19 cellular contexts compared by ENCODE assay signal in the genomic region with DNA sequence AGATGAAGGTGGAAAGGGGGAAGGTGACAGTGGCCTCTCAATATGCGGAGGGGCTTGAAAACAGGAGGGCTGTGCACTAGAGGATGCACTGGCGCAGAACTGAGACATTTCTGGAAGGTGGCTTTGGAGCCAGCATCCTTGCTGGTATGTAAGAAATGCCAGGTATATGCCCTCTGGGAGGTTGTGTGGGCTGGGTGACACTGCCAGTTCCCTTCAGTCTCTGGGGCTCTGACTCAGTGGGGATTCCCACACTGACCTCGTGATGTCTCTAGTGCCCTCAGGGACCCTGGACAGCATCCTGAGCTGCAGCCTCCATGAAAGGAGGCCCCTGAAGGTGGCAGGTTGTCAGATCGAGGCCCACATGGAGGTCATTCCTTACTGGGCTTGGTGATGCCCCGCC.
DNase-seq lines count a peak whose midpoint lies in the region; ATAC-seq and TF ChIP-seq lines count a peak whose summit lies in the region.
"Had no signal": no experiment of that assay in that cellular context is flagged by ENCODE, and none has a peak within 500 bp of the region (broad histone marks: within the 10 kb centered on the region; RNA-seq: fewer than 3 reads in every experiment).

No MANE protein-coding gene starts in this region.

- H3K36me3 ChIP-seq in left ventricle myocardium inferior: peaks cover 8% of the 10 kb centered on the region
- no peaks in the 10 kb centered on the region for H3K36me3 ChIP-seq in gastrocnemius medialis

- H3K4me1 ChIP-seq in left ventricle myocardium inferior: peaks cover 29% of the 10 kb centered on the region
- peaks cover 19 to 21% of the 10 kb centered on the region in 2 donors for H3K4me1 ChIP-seq in gastrocnemius medialis
- H3K4me1 ChIP-seq: A549 had no signal

- H3K27ac ChIP-seq in left ventricle myocardium inferior (replicated peaks): no peak overlapping the region
- no peak overlapping the region for H3K27ac ChIP-seq in gastrocnemius medialis
- H3K27ac ChIP-seq: A549, C4-2B, HL-60 had no signal

- ATAC-seq in Right ventricle myocardium superior (ENCODE audit: poor library complexity) (no peak), esophagus mucosa (peak; percentile 23), gastrocnemius medialis (no peak)
- ATAC-seq in stimulated activated naive CD8-positive, alpha-beta T cell treated with anti-CD3 and anti-CD28 coated beads, Interleukin-15, Interleukin-2, amounts not matched to agents 100 U/mL and 50 U/mL, for 24 hours: no peak
- ATAC-seq: A549, K562 had no signal

- intact Hi-C loops in Right ventricle myocardium superior (cut with DNase I) (no loop called here), left ventricle myocardium inferior (cut with micrococcal nuclease) (no loop called here), gastrocnemius medialis (cut with DNase I; ENCODE audit: low total_unique reads) (no loop called here)

- H3K4me3 ChIP-seq in left ventricle myocardium inferior: no peak overlapping the region
- no peak overlapping the region for H3K4me3 ChIP-seq in gastrocnemius medialis
- H3K4me3 ChIP-seq: A549, K562 had no signal

- TF ChIP-seq CTCF in left ventricle myocardium inferior (IDR thresholded peaks at IDR 0.05; ENCODE audit: borderline replicate concordance) (no peak), gastrocnemius medialis (IDR thresholded peaks at IDR 0.05 in 4 of 5, conservative IDR thresholded peaks at IDR 0.05 in 1 of 5) (no peak)

- DNase-seq in Right ventricle myocardium superior (peak; percentile 17), left ventricle myocardium inferior (no peak), RPMI7951 (ENCODE audit: low read depth) (peak; percentile 10), gastrocnemius medialis (no peak), NCI-H748 treated with DMSO at 0.1 percent for 48 hours (lab: John Stamatoyannopoulos, UW) (no peak)
- peak; percentile 4 for DNase-seq in stimulated activated naive CD8-positive, alpha-beta T cell treated with anti-CD3 and anti-CD28 coated beads, Interleukin-15, Interleukin-2, amounts not matched to agents 100 U/mL and 50 U/mL, for 24 hours
- DNase-seq in stimulated activated CD4-positive, alpha-beta T cell treated with anti-CD3 and anti-CD28 coated beads, Interleukin-12 subunit alpha, Interleukin-12 subunit beta, amount 100 ng/mL, for 4 hours: no peak
- DNase-seq: DMS 273 treated with DMSO at 0.1 percent for 48 hours, H7, NCI-H1436, NCI-H2029, NCI-H2171, NCI-H446 treated with DMSO at 0.1 percent for 48 hours, NCI-H774 had no signal

- in situ Hi-C loops in gastrocnemius medialis (cut with MboI; ENCODE audit: low sequenced_read_pairs in 4 of 4): no loop called here

- H3K9me3 ChIP-seq in left ventricle myocardium inferior (replicated peaks) (peaks cover 13% of the 10 kb centered on the region), gastrocnemius medialis (no peaks in the 10 kb centered on the region)

- TF ChIP-seq POLR2A in gastrocnemius medialis (IDR thresholded peaks at IDR 0.05): no peak

- no peaks in the 10 kb centered on the region for H3K27me3 ChIP-seq in left ventricle myocardium inferior (ENCODE audit: low read depth)
- H3K27me3 ChIP-seq in gastrocnemius medialis: no peaks in the 10 kb centered on the region

Comparison
In these comparisons a context has a peak if more than half of its experiments do, and no peak if none do; other contexts are left out.
1. DNase-seq: peak in Right ventricle myocardium superior (single experiment), RPMI7951 (single experiment) and stimulated activated naive CD8-positive, alpha-beta T cell treated with anti-CD3 and anti-CD28 coated beads, Interleukin-15, Interleukin-2, amounts not matched to agents 100 U/mL and 50 U/mL, for 24 hours (single experiment); none in left ventricle myocardium inferior (single experiment), stimulated activated CD4-positive, alpha-beta T cell treated with anti-CD3 and anti-CD28 coated beads, Interleukin-12 subunit alpha, Interleukin-12 subunit beta, amount 100 ng/mL, for 4 hours (single experiment), gastrocnemius medialis (0 of 2) and NCI-H748 treated with DMSO at 0.1 percent for 48 hours (single experiment).